ENCODE assay signal across 8 cellular contexts in genomic region chr11:66408488-66409214, GRCh38. TPM values are rescaled to one million over a fixed set of nuclear protein-coding genes. Genes with fewer than 3 reads are reported as not detected.
A peak's percentile ranks its signal among the peaks of the same experiment; 100 is the strongest.
DNase-seq lines count a peak whose midpoint lies in the region; ATAC-seq and TF ChIP-seq lines count a peak whose summit lies in the region.

No MANE protein-coding gene starts in this region.

- intact Hi-C loops in colonic mucosa (cut with DNase I) (loop anchor here (5.0 kb wide), 1 partner anchor 269 kb away; the partner anchor contains the start of gene RBM4B), left colon (cut with DNase I, micrococcal nuclease) (loop anchor here in 1 of 2 donors (10.0 kb wide), 1 partner anchor 266 kb away; the partner anchor contains the start of gene RBM4B)

- DNase-seq in ELF-1 (ENCODE audit: low read depth, low spot score) (peak; percentile 97), NCI-H524 treated with DMSO at 0.1 percent for 48 hours (lab: John Stamatoyannopoulos, UW) (peak; percentile 47), colonic mucosa (peak; percentile 90), left colon (peak; percentile 82 to 94)
- peak; percentile 86 to 96 for DNase-seq in activated CD4-positive, alpha-beta T cell treated with anti-CD3 and anti-CD28 coated beads for 4 hours
- DNase-seq in stimulated activated CD4-positive, alpha-beta T cell treated with anti-CD3 and anti-CD28 coated beads, Interleukin-1b, Interleukin-23, amount 100 ng/mL, for 4 hours (ENCODE audit: low read depth in 2 of 2): peak; percentile 94

- peaks cover 4% of the 10 kb centered on the region for H3K4me1 ChIP-seq in colonic mucosa

- H3K9ac ChIP-seq in colonic mucosa (ENCODE audit: low read depth in 2 of 2, low read length in 2 of 2): no peak overlapping the region

- H3K36me3 ChIP-seq in colonic mucosa: no peaks in the 10 kb centered on the region

- H3K27ac ChIP-seq in colonic mucosa: no peak overlapping the region

- H3K4me3 ChIP-seq in colonic mucosa: peak overlapping the region; percentile 24

- ATAC-seq in HG03342 (IDR thresholded peaks at IDR 0.05; ENCODE audit: unreplicated experiment) (peak; percentile 78), left colon (peak; percentile 90), HG03442 (IDR thresholded peaks at IDR 0.05; ENCODE audit: unreplicated experiment) (no peak)

- no peaks in the 10 kb centered on the region for H3K9me3 ChIP-seq in colonic mucosa

- H3K27me3 ChIP-seq in colonic mucosa: peaks cover 4% of the 10 kb centered on the region

- peak; percentile 100 for TF ChIP-seq CTCF in colonic mucosa (IDR thresholded peaks at IDR 0.05)

RNA-seq across cellular contexts. Expression of gene NPAS4, which starts 12.2 kb away (rescaled TPM):
- total RNA-seq in colonic mucosa (under 1 TPM; 0.17 to 0.37 TPM), left colon (under 1 TPM in 1 of 2 donors, not detected in 1; 0.39 TPM)

RNA-seq across cellular contexts. Expression of gene MRPL11, which starts 30.0 kb away (rescaled TPM):
- total RNA-seq in colonic mucosa (100 to 1,000 TPM in 1 of 2 donors, 10 to 100 TPM in 1; 55.6 to 122 TPM), left colon (10 to 100 TPM; 46.9 to 59.4 TPM)

RNA-seq across cellular contexts. Expression of gene SLC29A2, which starts 37.1 kb away (rescaled TPM):
- total RNA-seq in colonic mucosa: 10 to 100 TPM; 20.2 to 28.3 TPM
- total RNA-seq in left colon: 10 to 100 TPM; 16.3 to 31.1 TPM

RNA-seq across cellular contexts. Expression of gene PELI3, which starts 58.1 kb away (rescaled TPM):
- 1 to 10 TPM; 3.8 to 3.9 TPM for total RNA-seq in colonic mucosa
- 1 to 10 TPM; 4.7 to 5.2 TPM for total RNA-seq in left colon

Comparison
In these comparisons a context has a peak if more than half of its experiments do, and no peak if none do; other contexts are left out.
1. DNase-seq: peak in every context shown above with its lines; median percentile 97 in ELF-1; 94 in stimulated activated CD4-positive, alpha-beta T cell treated with anti-CD3 and anti-CD28 coated beads, Interleukin-1b, Interleukin-23, amount 100 ng/mL, for 4 hours; 91 in activated CD4-positive, alpha-beta T cell treated with anti-CD3 and anti-CD28 coated beads for 4 hours; 90 in colonic mucosa; 88 in left colon; 47 in NCI-H524 treated with DMSO at 0.1 percent for 48 hours.